Comparison of ENCODE assay signal across 28 cellular contexts in genomic region chr20:22698443-22698842, GRCh38.
"Had no signal": no experiment of that assay in that cellular context is flagged by ENCODE, and none has a peak within 500 bp of the region (broad histone marks: within the 10 kb centered on the region; RNA-seq: fewer than 3 reads in every experiment).

No MANE protein-coding gene starts in this region.

- H3K36me3 Mint-ChIP-seq: activated naive CD4-positive, alpha-beta T cell treated with anti-CD3 and anti-CD28 coated beads, Interleukin-2, amount 50 U/mL, for 24 hours; brain; immature natural killer cell; mesothelial cell of epicardium; naive thymus-derived CD8-positive, alpha-beta T cell; neural progenitor cell; WTC11 had no signal

- FAIRE-seq: TTC549 had no signal

- H3K27ac Mint-ChIP-seq: activated naive CD4-positive, alpha-beta T cell treated with anti-CD3 and anti-CD28 coated beads, Interleukin-2, amount 50 U/mL, for 24 hours; brain; immature natural killer cell; mesothelial cell of epicardium; naive thymus-derived CD8-positive, alpha-beta T cell; neural progenitor cell; WTC11 had no signal

- H3K4me3 Mint-ChIP-seq: activated naive CD4-positive, alpha-beta T cell treated with anti-CD3 and anti-CD28 coated beads, Interleukin-2, amount 50 U/mL, for 24 hours; brain; central memory CD8-positive, alpha-beta T cell; immature natural killer cell; mesothelial cell of epicardium; naive thymus-derived CD8-positive, alpha-beta T cell; neural progenitor cell; WTC11 had no signal

- DNase-seq: activated gamma-delta T cell treated with Interleukin-2 at 50 U/mL for 16 hours; activated T-cell treated with anti-CD3 and anti-CD28 coated beads, Interleukin-2, amount 50 U/mL, for 1 hour; aorta; colonic mucosa; foreskin melanocyte; glutamatergic neuron; immature natural killer cell; kidney glomerular epithelial cell; left ventricle myocardium inferior; naive thymus-derived CD8-positive, alpha-beta T cell; stimulated activated CD4-positive, alpha-beta T cell treated with anti-CD3 and anti-CD28 coated beads, Interleukin-15, amount 100 ng/mL, for 24 hours; stimulated activated CD4-positive, alpha-beta T cell treated with anti-CD3 and anti-CD28 coated beads, Interleukin-2, amount 100 ng/mL, for 48 hours; stimulated activated CD8-positive, alpha-beta memory T cell treated with anti-CD3 and anti-CD28 coated beads, Interleukin-4, amount 100 ng/mL, for 48 hours; stimulated activated naive CD4-positive, alpha-beta T cell; T-helper 1 cell; upper lobe of left lung had no signal

- H3K27me3 Mint-ChIP-seq: activated naive CD4-positive, alpha-beta T cell treated with anti-CD3 and anti-CD28 coated beads, Interleukin-2, amount 50 U/mL, for 24 hours; central memory CD8-positive, alpha-beta T cell; naive thymus-derived CD8-positive, alpha-beta T cell had no signal

- H3K9me3 Mint-ChIP-seq: immature natural killer cell, mesothelial cell of epicardium had no signal

- H3K36me3 ChIP-seq: colonic mucosa, left ventricle myocardium inferior, neural progenitor cell, thoracic aorta, upper lobe of left lung had no signal

- H3K4me1 ChIP-seq: colonic mucosa, neural progenitor cell, upper lobe of left lung had no signal

- ATAC-seq: naive thymus-derived CD8-positive, alpha-beta T cell; sciatic nerve; WTC11 had no signal

- H3K27me3 ChIP-seq: colonic mucosa, hepatocyte, upper lobe of left lung had no signal

- H3K27ac ChIP-seq: colonic mucosa, epithelial cell of prostate, hepatocyte, left ventricle myocardium inferior, neural progenitor cell, thoracic aorta, upper lobe of left lung had no signal

- H3K4me3 ChIP-seq: colonic mucosa, hepatocyte, left ventricle myocardium inferior, neural progenitor cell, smooth muscle cell, thoracic aorta, upper lobe of left lung had no signal

- H3K4me1 Mint-ChIP-seq: activated naive CD4-positive, alpha-beta T cell treated with anti-CD3 and anti-CD28 coated beads, Interleukin-2, amount 50 U/mL, for 24 hours; central memory CD8-positive, alpha-beta T cell; immature natural killer cell; naive thymus-derived CD8-positive, alpha-beta T cell; neural progenitor cell; WTC11 had no signal

- H3K9me3 ChIP-seq: colonic mucosa, thoracic aorta had no signal
